In the genomic region with DNA sequence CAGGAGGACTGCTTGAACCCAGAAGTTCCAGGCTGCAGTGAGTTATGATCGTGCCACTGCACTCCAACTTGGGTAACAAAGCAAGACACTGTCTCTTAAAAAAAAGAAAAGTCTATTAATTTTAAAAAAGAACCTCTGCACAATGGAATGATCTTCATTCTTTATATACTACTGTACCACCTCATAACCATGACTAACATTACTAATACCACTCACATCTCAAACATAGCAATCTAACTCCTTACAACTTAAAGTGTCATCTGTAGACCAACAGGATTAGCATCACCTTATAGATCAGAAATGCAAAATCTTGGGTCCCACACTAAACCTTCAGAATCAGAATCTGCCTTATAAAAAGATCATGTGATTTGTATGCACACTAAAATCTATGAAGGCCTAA, we compare ENCODE assay signal across 1 cellular context.
TF ChIP-seq lines count a peak whose summit lies in the region.

No MANE protein-coding gene starts in this region.

TF ChIP-seq in SK-N-SH, 30 proteins besides CTCF, POLR2A, EP300 and RAD21 (continued from another document):
- no peak for TF ChIP-seq ZBTB33 (IDR thresholded peaks at IDR 0.05; ENCODE audit: borderline replicate concordance, low read depth)
- TF ChIP-seq YY1 (IDR thresholded peaks at IDR 0.05; ENCODE audit: low read depth) = no peak
- no peak for TF ChIP-seq PBX3 (IDR thresholded peaks at IDR 0.05)
- no peak for TF ChIP-seq ELF1 (IDR thresholded peaks at IDR 0.05)
- TF ChIP-seq RCOR1 (IDR thresholded peaks at IDR 0.05; ENCODE audit: low read length) = no peak
